ENCODE assay signal across 17 cellular contexts in the genomic region with DNA sequence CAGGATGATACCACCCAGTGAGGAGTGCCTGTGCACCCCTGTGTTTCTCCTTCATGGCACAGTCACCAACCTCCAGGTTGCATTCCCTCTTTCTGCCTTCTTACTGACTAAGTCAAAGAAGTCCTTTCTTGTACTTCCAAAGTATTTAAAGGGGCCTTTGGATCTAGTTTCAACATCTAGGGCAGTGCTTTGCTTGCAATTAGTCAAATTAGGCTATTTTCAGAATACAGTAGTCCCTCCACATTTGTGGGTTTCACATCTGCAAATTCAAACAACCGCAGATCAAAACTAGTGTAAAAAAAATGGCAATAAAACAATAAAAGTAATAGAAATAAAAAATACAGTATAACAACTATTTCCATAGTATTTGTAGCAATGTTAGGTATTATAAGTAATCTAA.
DNase-seq lines count a peak whose midpoint lies in the region; ATAC-seq and TF ChIP-seq lines count a peak whose summit lies in the region.
"Had no signal": no experiment of that assay in that cellular context is flagged by ENCODE, and none has a peak within 500 bp of the region (broad histone marks: within the 10 kb centered on the region; RNA-seq: fewer than 3 reads in every experiment).

No MANE protein-coding gene starts in this region.

- no peaks in the 10 kb centered on the region for H3K36me3 Mint-ChIP-seq in T-helper 17 cell (ENCODE audit: low read depth)
- H3K36me3 Mint-ChIP-seq: IgD-negative memory B cell, immature natural killer cell had no signal

- no peak overlapping the region for H3K27ac Mint-ChIP-seq in T-helper 17 cell
- H3K27ac Mint-ChIP-seq: IgD-negative memory B cell; immature natural killer cell; stimulated activated naive CD8-positive, alpha-beta T cell treated with anti-CD3 and anti-CD28 coated beads, Interleukin-15, amount 100 ng/mL, for 72 hours had no signal

- DNase-seq in right lobe of liver (no peak), T-helper 17 cell (no peak), aorta (no peak), erythroblast (lab: John Stamatoyannopoulos, UW) (no peak)
- DNase-seq: activated naive CD4-positive, alpha-beta T cell treated with Interleukin-2 at 50 U/mL for 16 hours; BE2C; foreskin melanocyte; immature natural killer cell; NCI-H510A treated with DMSO at 0.1 percent for 48 hours; Peyer's patch; stimulated activated naive CD8-positive, alpha-beta T cell treated with anti-CD3 and anti-CD28 coated beads, Interleukin-15, amount 100 ng/mL, for 72 hours had no signal

- no peak overlapping the region for H3K9ac ChIP-seq in OCI-LY3 (ENCODE audit: low read length)

- no peaks in the 10 kb centered on the region for H3K27me3 Mint-ChIP-seq in T-helper 17 cell
- H3K27me3 Mint-ChIP-seq: IgD-negative memory B cell; stimulated activated naive CD8-positive, alpha-beta T cell treated with anti-CD3 and anti-CD28 coated beads, Interleukin-15, amount 100 ng/mL, for 72 hours had no signal

- intact Hi-C loops in right lobe of liver (cut with DNase I) (no loop called here), aorta (cut with DNase I) (no loop called here)

- peak overlapping the region; percentile 53 for H3K4me2 ChIP-seq in OCI-LY3 (ENCODE audit: low read length)

- TF ChIP-seq CTCF in OCI-LY3 (IDR thresholded peaks at IDR 0.05; ENCODE audit: low read depth, low read length) (no peak), right lobe of liver (IDR thresholded peaks at IDR 0.05) (no peak)

- H3K79me2 ChIP-seq in OCI-LY3 (ENCODE audit: low read length): no peaks in the 10 kb centered on the region

- H3K4me1 ChIP-seq in OCI-LY3 (ENCODE audit: low read length): peaks cover 28% of the 10 kb centered on the region
- H3K4me1 ChIP-seq in right lobe of liver: no peaks in the 10 kb centered on the region
- H3K4me1 ChIP-seq in aorta (ENCODE audit: control insufficient read depth in 1 of 2, insufficient read depth in 2 of 2, low read length in 2 of 2): no peaks in the 10 kb centered on the region
- H3K4me1 ChIP-seq: BE2C, Peyer's patch had no signal

- no peak overlapping the region for H2AFZ ChIP-seq in OCI-LY3 (ENCODE audit: low read depth, low read length)

- WGBS in right lobe of liver (ENCODE audit: insufficient coverage, low coverage, low lambda C conversion rate, missing lambda C conversion rate): 84% methylated on average over 1 of the region's 1 CpG
- 95 to 98% methylated on average over 1 of the region's 1 CpG for WGBS in aorta, 2 donors

- H3K4me3 ChIP-seq in OCI-LY3 (ENCODE audit: low read length): peak overlapping the region; percentile 24; the same call in 1 of the 2 replicates
- no peak overlapping the region for H3K4me3 ChIP-seq in right lobe of liver
- H3K4me3 ChIP-seq in aorta (ENCODE audit: low read length in 2 of 2): no peak overlapping the region
- H3K4me3 ChIP-seq: Peyer's patch had no signal

- no peaks in the 10 kb centered on the region for H3K9me3 ChIP-seq in OCI-LY3 (ENCODE audit: insufficient read depth, low read length)
- H3K9me3 ChIP-seq in right lobe of liver: no peaks in the 10 kb centered on the region
- no peaks in the 10 kb centered on the region for H3K9me3 ChIP-seq in T-helper 17 cell (ENCODE audit: control insufficient read depth, low read length, poor library complexity, severe bottlenecking)
- H3K9me3 ChIP-seq in aorta (ENCODE audit: control insufficient read depth, low read length): no peaks in the 10 kb centered on the region
- H3K9me3 ChIP-seq: BE2C, neutrophil, Peyer's patch had no signal

- ATAC-seq in GM19035 (IDR thresholded peaks at IDR 0.05; ENCODE audit: unreplicated experiment): peak; percentile 74
- peak; percentile 86 for ATAC-seq in GM21723 (IDR thresholded peaks at IDR 0.05; ENCODE audit: unreplicated experiment)
- ATAC-seq in HG03095 (IDR thresholded peaks at IDR 0.05; ENCODE audit: unreplicated experiment): peak; percentile 58
- no peak for ATAC-seq in right lobe of liver
- no peak for ATAC-seq in T-helper 17 cell
- no peak for ATAC-seq in aorta (ENCODE audit: low FRiP score)
- ATAC-seq: stimulated activated naive CD8-positive, alpha-beta T cell treated with anti-CD3 and anti-CD28 coated beads, Interleukin-15, amount 100 ng/mL, for 72 hours had no signal

- no peak overlapping the region for H3K4me3 Mint-ChIP-seq in T-helper 17 cell
- H3K4me3 Mint-ChIP-seq: immature natural killer cell; stimulated activated naive CD8-positive, alpha-beta T cell treated with anti-CD3 and anti-CD28 coated beads, Interleukin-15, amount 100 ng/mL, for 72 hours had no signal

- H4K20me1 ChIP-seq in OCI-LY3 (ENCODE audit: insufficient read depth, low read length): no peaks in the 10 kb centered on the region

- TF ChIP-seq POLR2A in right lobe of liver (IDR thresholded peaks at IDR 0.05): no peak
- no peak for TF ChIP-seq POLR2A in erythroblast (IDR thresholded peaks at IDR 0.05; ENCODE audit: low read length)

- H3K36me3 ChIP-seq in OCI-LY3 (replicated peaks; ENCODE audit: low read depth, low read length): no peaks in the 10 kb centered on the region
- H3K36me3 ChIP-seq in right lobe of liver: no peaks in the 10 kb centered on the region
- H3K36me3 ChIP-seq in aorta (ENCODE audit: control insufficient read depth in 1 of 2, insufficient read depth in 2 of 2, low read length in 1 of 2): no peaks in the 10 kb centered on the region
- H3K36me3 ChIP-seq: BE2C, neutrophil, Peyer's patch had no signal

- H3K27me3 ChIP-seq in OCI-LY3 (ENCODE audit: low read depth, low read length) (peaks cover 22% of the 10 kb centered on the region), right lobe of liver (no peaks in the 10 kb centered on the region), aorta (ENCODE audit: control insufficient read depth in 1 of 2, insufficient read depth in 2 of 2, low read length in 1 of 2) (no peaks in the 10 kb centered on the region)
- H3K27me3 ChIP-seq: BE2C, neutrophil, Peyer's patch had no signal

- no peaks in the 10 kb centered on the region for H3K4me1 Mint-ChIP-seq in T-helper 17 cell
- H3K4me1 Mint-ChIP-seq: immature natural killer cell; stimulated activated naive CD8-positive, alpha-beta T cell treated with anti-CD3 and anti-CD28 coated beads, Interleukin-15, amount 100 ng/mL, for 72 hours had no signal

- no peak overlapping the region for H3K27ac ChIP-seq in OCI-LY3 (ENCODE audit: low read length)
- no peak overlapping the region for H3K27ac ChIP-seq in right lobe of liver
- H3K27ac ChIP-seq in aorta (ENCODE audit: low read depth in 1 of 2, low read length in 2 of 2): no peak overlapping the region
- H3K27ac ChIP-seq: neutrophil, Peyer's patch had no signal

Comparison
In these comparisons a context has a peak if more than half of its experiments do, and no peak if none do; other contexts are left out.
1. ATAC-seq: peak in GM19035 (single experiment), GM21723 (single experiment) and HG03095 (single experiment); none in right lobe of liver (0 of 4), T-helper 17 cell (single experiment) and aorta (single experiment).